In genomic region chr13:27857271-27857670, GRCh38 we compare ENCODE assay signal across 23 cellular contexts.
A peak's percentile ranks its signal among the peaks of the same experiment; 100 is the strongest.
DNase-seq lines count a peak whose midpoint lies in the region; ATAC-seq and TF ChIP-seq lines count a peak whose summit lies in the region.
"Had no signal": no experiment of that assay in that cellular context is flagged by ENCODE, and none has a peak within 500 bp of the region (broad histone marks: within the 10 kb centered on the region; RNA-seq: fewer than 3 reads in every experiment).

No MANE protein-coding gene starts in this region.

- H3K4me2 ChIP-seq in GM23338, result no peak overlapping the region
- H3K4me2 ChIP-seq: PC-9, smooth muscle cell had no signal

- H3K27ac Mint-ChIP-seq in GM23338 (no peak overlapping the region), glutamatergic neuron (ENCODE audit: unreplicated experiment) (no peak overlapping the region)
- H3K27ac Mint-ChIP-seq: activated CD4-positive, alpha-beta memory T cell treated with anti-CD3 and anti-CD28 coated beads for 36 hours; mesothelial cell of epicardium; type B pancreatic cell had no signal

- ATAC-seq in GM23338 (peak; percentile 50), HG03432 (IDR thresholded peaks at IDR 0.05; ENCODE audit: unreplicated experiment) (no peak), HG02973 (IDR thresholded peaks at IDR 0.05; ENCODE audit: unreplicated experiment) (no peak)
- ATAC-seq: esophagus mucosa, gastroesophageal sphincter, left lobe of liver had no signal

- H2AFZ ChIP-seq in GM23338, result peak overlapping the region; percentile 52; the same call in 1 of the 2 replicates
- H2AFZ ChIP-seq: PC-9 had no signal

- no peaks in the 10 kb centered on the region for H4K20me1 ChIP-seq in GM23338 (replicated peaks; ENCODE audit: insufficient read depth)

- H3K9me3 Mint-ChIP-seq in GM23338 (no peaks in the 10 kb centered on the region), glutamatergic neuron (ENCODE audit: unreplicated experiment) (peaks cover 6% of the 10 kb centered on the region)
- H3K9me3 Mint-ChIP-seq: activated CD4-positive, alpha-beta memory T cell treated with anti-CD3 and anti-CD28 coated beads for 36 hours; mesothelial cell of epicardium; type B pancreatic cell had no signal

- H3K4me3 ChIP-seq in GM23338, result no peak overlapping the region
- H3K4me3 ChIP-seq: gastroesophageal sphincter, PC-9, prostate gland, smooth muscle cell, stomach had no signal

- H3K79me2 ChIP-seq in GM23338 (replicated peaks; ENCODE audit: insufficient read depth), result no peaks in the 10 kb centered on the region

- H3K4me3 Mint-ChIP-seq in GM23338 (no peak overlapping the region), glutamatergic neuron (ENCODE audit: unreplicated experiment) (no peak overlapping the region)
- H3K4me3 Mint-ChIP-seq: activated CD4-positive, alpha-beta memory T cell treated with anti-CD3 and anti-CD28 coated beads for 36 hours; mesothelial cell of epicardium; type B pancreatic cell had no signal

- H3K27me3 ChIP-seq in GM23338 (ENCODE audit: insufficient read depth), result no peaks in the 10 kb centered on the region

- H3K4me1 Mint-ChIP-seq in GM23338 (peaks cover 21% of the 10 kb centered on the region), glutamatergic neuron (ENCODE audit: low read depth, unreplicated experiment) (peaks cover 15% of the 10 kb centered on the region)
- H3K4me1 Mint-ChIP-seq: mesothelial cell of epicardium had no signal

- peak; percentile 32 for DNase-seq in GM23338 (ENCODE audit: low spot score)
- DNase-seq in NCI-H1694 treated with DMSO at 0.1 percent for 48 hours (lab: John Stamatoyannopoulos, UW), result peak; percentile 70
- peak; percentile 69 to 95 for DNase-seq in NCI-H524 (lab: John Stamatoyannopoulos, UW)
- DNase-seq in glutamatergic neuron, result peak; percentile 40
- no peak for DNase-seq in dermis blood vessel endothelial cell
- no peak for DNase-seq in germinal center (ENCODE audit: low spot score)
- DNase-seq: activated CD4-positive, alpha-beta memory T cell treated with anti-CD3 and anti-CD28 coated beads for 36 hours; activated T-cell treated with anti-CD3 and anti-CD28 coated beads for 4 hours; amygdala; caudate nucleus; H7; PC-9; stimulated activated CD4-positive, alpha-beta T cell treated with anti-CD3 and anti-CD28 coated beads, Interleukin-4, amount 100 ng/mL, for 24 hours; stomach had no signal

- TF ChIP-seq CTCF in GM23338 (conservative IDR thresholded peaks at IDR 0.05; ENCODE audit: low read depth in 2 of 2) (no peak), glutamatergic neuron (IDR thresholded peaks at IDR 0.05; ENCODE audit: partially characterized antibody, unreplicated experiment) (no peak)

- no peak overlapping the region for H3K27ac ChIP-seq in GM23338 (ENCODE audit: low read depth)
- H3K27ac ChIP-seq: gastroesophageal sphincter, PC-9, prostate gland, stomach had no signal

- no peaks in the 10 kb centered on the region for H3K9me2 ChIP-seq in GM23338 (ENCODE audit: insufficient read depth)

- peaks cover 7% of the 10 kb centered on the region; the same call in 1 of the 2 replicates for H3K4me1 ChIP-seq in GM23338 (ENCODE audit: insufficient read depth)
- H3K4me1 ChIP-seq: gastroesophageal sphincter, prostate gland, stomach had no signal

- H3K27me3 Mint-ChIP-seq in GM23338 (ENCODE audit: insufficient read depth, low read depth, poor library complexity) (peaks cover 15% of the 10 kb centered on the region), glutamatergic neuron (ENCODE audit: unreplicated experiment) (peaks cover 9% of the 10 kb centered on the region)

- H3F3A ChIP-seq in GM23338 (replicated peaks; ENCODE audit: low read depth), result no peaks in the 10 kb centered on the region

- H3K36me3 Mint-ChIP-seq in GM23338 (ENCODE audit: low read depth) (no peaks in the 10 kb centered on the region), glutamatergic neuron (ENCODE audit: unreplicated experiment) (no peaks in the 10 kb centered on the region)
- H3K36me3 Mint-ChIP-seq: activated CD4-positive, alpha-beta memory T cell treated with anti-CD3 and anti-CD28 coated beads for 36 hours; mesothelial cell of epicardium; type B pancreatic cell had no signal

- H3K36me3 ChIP-seq in GM23338 (ENCODE audit: insufficient read depth), result no peaks in the 10 kb centered on the region
- H3K36me3 ChIP-seq: gastroesophageal sphincter, prostate gland, stomach had no signal

TF ChIP-seq in GM23338, 12 proteins besides CTCF, POLR2A, EP300 and RAD21 (continues in another document):
- TF ChIP-seq REST (IDR thresholded peaks at IDR 0.05; ENCODE audit: unreplicated experiment) (no peak), STAT1 (IDR thresholded peaks at IDR 0.05; ENCODE audit: unreplicated experiment) (no peak), CREB1 (CRISPR knock-in tag; IDR thresholded peaks at IDR 0.05; ENCODE audit: low read depth) (no peak), JUNB (IDR thresholded peaks at IDR 0.05; ENCODE audit: unreplicated experiment) (no peak), ZNF114 (CRISPR knock-in tag; IDR thresholded peaks at IDR 0.05) (no peak), EZH2phosphoT487 (IDR thresholded peaks at IDR 0.05; ENCODE audit: unreplicated experiment) (no peak), POLR2AphosphoS5 (IDR thresholded peaks at IDR 0.05; ENCODE audit: low read depth) (no peak)

Comparison
In these comparisons a context has a peak if more than half of its experiments do, and no peak if none do; other contexts are left out.
1. DNase-seq: peak in GM23338 (single experiment), NCI-H1694 treated with DMSO at 0.1 percent for 48 hours (single experiment), NCI-H524 (2 of 2) and glutamatergic neuron (single experiment); none in dermis blood vessel endothelial cell (single experiment) and germinal center (single experiment).